ENCODE assay signal across 1 cellular context in the genomic region with DNA sequence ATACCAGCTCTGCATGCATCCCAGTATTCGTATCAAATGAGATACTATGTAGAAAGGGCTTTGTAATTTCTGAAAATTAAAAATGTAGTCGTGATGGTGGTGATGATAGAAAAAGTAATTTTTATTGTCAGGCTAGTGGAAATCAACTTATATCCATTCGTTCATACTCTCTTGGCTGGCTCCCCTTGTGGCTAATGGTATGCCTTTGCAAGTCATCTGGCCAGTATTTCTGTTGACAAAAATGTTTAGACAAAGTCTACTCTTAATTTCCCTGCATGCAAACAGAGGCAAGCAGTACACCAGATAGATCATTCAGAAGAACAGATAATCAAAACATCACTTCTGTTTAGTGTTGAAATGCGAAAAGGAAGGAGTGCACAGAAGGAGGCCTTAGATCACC.
TF ChIP-seq lines count a peak whose summit lies in the region.

No MANE protein-coding gene starts in this region.

TF ChIP-seq in GM23338, 12 proteins besides CTCF, POLR2A, EP300 and RAD21 (continued from another document):
- TF ChIP-seq ZNF462 (CRISPR knock-in tag; IDR thresholded peaks at IDR 0.05) (no peak), ZNF331 (CRISPR knock-in tag; IDR thresholded peaks at IDR 0.05; ENCODE audit: low read depth) (no peak), JUNB (IDR thresholded peaks at IDR 0.05; ENCODE audit: unreplicated experiment) (no peak), CREB1 (CRISPR knock-in tag; IDR thresholded peaks at IDR 0.05; ENCODE audit: low read depth) (no peak)
- TF ChIP-seq, protein P1, sequence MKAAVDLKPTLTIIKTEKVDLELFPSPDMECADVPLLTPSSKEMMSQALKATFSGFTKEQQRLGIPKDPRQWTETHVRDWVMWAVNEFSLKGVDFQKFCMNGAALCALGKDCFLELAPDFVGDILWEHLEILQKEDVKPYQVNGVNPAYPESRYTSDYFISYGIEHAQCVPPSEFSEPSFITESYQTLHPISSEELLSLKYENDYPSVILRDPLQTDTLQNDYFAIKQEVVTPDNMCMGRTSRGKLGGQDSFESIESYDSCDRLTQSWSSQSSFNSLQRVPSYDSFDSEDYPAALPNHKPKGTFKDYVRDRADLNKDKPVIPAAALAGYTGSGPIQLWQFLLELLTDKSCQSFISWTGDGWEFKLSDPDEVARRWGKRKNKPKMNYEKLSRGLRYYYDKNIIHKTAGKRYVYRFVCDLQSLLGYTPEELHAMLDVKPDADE (IDR thresholded peaks at IDR 0.05) = no peak
